Comparison of ENCODE assay signal across 10 cellular contexts in the genomic region with DNA sequence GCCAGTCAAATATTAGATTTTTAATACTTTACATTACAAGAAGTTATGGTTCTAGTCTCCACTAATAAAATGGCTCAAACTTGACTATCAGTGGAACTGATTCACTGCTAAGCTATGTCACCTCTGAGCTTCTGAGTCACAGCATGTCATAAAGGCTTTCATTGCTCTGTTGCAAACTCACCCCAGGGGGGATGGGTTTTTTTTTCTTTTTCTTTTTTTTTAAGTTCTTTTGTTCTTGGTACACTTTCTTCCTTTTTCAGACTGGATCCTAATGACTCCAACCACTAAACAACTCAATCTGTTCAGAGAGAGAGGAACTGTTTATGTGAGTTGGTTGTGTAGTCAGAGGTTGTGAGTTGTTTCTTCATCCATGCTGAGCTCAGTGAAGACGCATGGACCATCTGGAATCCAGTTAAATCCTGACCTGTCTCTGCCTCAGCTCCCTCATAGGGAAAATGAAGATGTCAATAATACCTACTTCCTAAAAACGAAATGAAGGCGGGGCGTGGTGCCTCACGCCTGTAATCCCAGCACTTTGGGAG. TPM values are rescaled to one million over a fixed set of nuclear protein-coding genes. Genes with fewer than 3 reads are reported as not detected.
DNase-seq lines count a peak whose midpoint lies in the region; FAIRE-seq and TF ChIP-seq lines count a peak whose summit lies in the region.
"Had no signal": no experiment of that assay in that cellular context is flagged by ENCODE, and none has a peak within 500 bp of the region (broad histone marks: within the 10 kb centered on the region; RNA-seq: fewer than 3 reads in every experiment).

No MANE protein-coding gene starts in this region.

- H3K9me3 ChIP-seq in SK-N-SH, result no peaks in the 10 kb centered on the region
- H3K9me3 ChIP-seq in skeletal muscle tissue (ENCODE audit: control insufficient read depth in 3 of 3, low read length in 3 of 3), result no peaks in the 10 kb centered on the region

- no peaks in the 10 kb centered on the region for H4K20me1 ChIP-seq in SK-N-SH (ENCODE audit: insufficient read depth)

- H3K27me3 ChIP-seq in SK-N-SH (ENCODE audit: insufficient read depth) (no peaks in the 10 kb centered on the region), skeletal muscle tissue (ENCODE audit: control insufficient read depth in 3 of 3, insufficient read depth in 3 of 3, low read length in 3 of 3) (no peaks in the 10 kb centered on the region)

- TF ChIP-seq CTCF in SK-N-SH (IDR thresholded peaks at IDR 0.05), result no peak

- H3K36me3 ChIP-seq in SK-N-SH (replicated peaks in 1 of 2; ENCODE audit: control insufficient read depth in 1 of 2, insufficient read depth in 2 of 2, low read length in 1 of 2), result peaks cover 0 to 24% of the 10 kb centered on the region in 2 experiments
- H3K36me3 ChIP-seq in skeletal muscle tissue (ENCODE audit: control insufficient read depth in 3 of 3, insufficient read depth in 3 of 3, low read length in 3 of 3), result no peaks in the 10 kb centered on the region

- TF ChIP-seq EP300 in SK-N-SH (IDR thresholded peaks at IDR 0.05; ENCODE audit: borderline replicate concordance in 1 of 2, low read depth in 1 of 2, low read length in 1 of 2), result peak in 1 of 2 experiments; percentile 95; a peak in 2 of 4 replicates

- peak; percentile 45 for FAIRE-seq in H54 (lab: Jason Lieb, UNC)

- TF ChIP-seq POLR2A in H54 (IDR thresholded peaks at IDR 0.05; ENCODE audit: low read depth, low read length), result no peak

- H3K4me3 ChIP-seq in SK-N-SH (ENCODE audit: low read depth in 2 of 2, low read length in 1 of 2), result no peak overlapping the region
- no peak overlapping the region for H3K4me3 ChIP-seq in skeletal muscle tissue (ENCODE audit: low read length in 3 of 3)

- TF ChIP-seq RAD21 in SK-N-SH (IDR thresholded peaks at IDR 0.05; ENCODE audit: low read length), result no peak

- peaks cover 83% of the 10 kb centered on the region for H3F3A ChIP-seq in SK-N-SH (replicated peaks; ENCODE audit: insufficient read depth)

- peaks cover 83% of the 10 kb centered on the region for H3K79me2 ChIP-seq in SK-N-SH (ENCODE audit: insufficient read depth)

- no peak overlapping the region for H2AFZ ChIP-seq in SK-N-SH (ENCODE audit: low read depth)

- CTCF ChIA-PET in SK-N-SH (lab: Yijun Ruan, JAX), result interaction anchor here (0.8 to 8.8 kb wide), 4 partner anchors 11 to 900 kb away, joined by 3 to 92 read pairs (median 16); a partner anchor contains a TSS

- peak overlapping the region; percentile 49 for H3K4me2 ChIP-seq in SK-N-SH

- H3K9me2 ChIP-seq in SK-N-SH, result no peaks in the 10 kb centered on the region

- POLR2A ChIA-PET in SK-N-SH (lab: Yijun Ruan, JAX), result no interaction called here

- H3K9ac ChIP-seq in SK-N-SH (peak overlapping the region; percentile 72), skeletal muscle tissue (ENCODE audit: low read depth in 1 of 3, low read length in 3 of 3) (no peak overlapping the region)

- DNase-seq in H54 (ENCODE audit: insufficient read length, low spot score) (no peak), SK-N-SH (no peak), glomerular endothelial cell (ENCODE audit: extremely low read depth, low read depth, low spot score) (peak; percentile 93), NCI-H2081 treated with DMSO at 0.1 percent for 48 hours (lab: John Stamatoyannopoulos, UW) (no peak), NCI-H1105 treated with DMSO at 0.1 percent for 48 hours (lab: John Stamatoyannopoulos, UW) (no peak), DMS79 (lab: John Stamatoyannopoulos, UW) (no peak)
- no peak for DNase-seq in activated CD8-positive, alpha-beta memory T cell treated with anti-CD3 and anti-CD28 coated beads for 24 hours
- DNase-seq: activated CD4-positive, alpha-beta T cell treated with anti-CD3 and anti-CD28 coated beads for 48 hours; occipital lobe had no signal

- H3K4me1 ChIP-seq in SK-N-SH (ENCODE audit: control insufficient read depth in 1 of 2, insufficient read depth in 2 of 2, low read depth in 1 of 2, low read length in 1 of 2), result peaks cover 14 to 62% of the 10 kb centered on the region in 2 experiments; a peak in 3 of 4 replicates
- H3K4me1 ChIP-seq in skeletal muscle tissue (ENCODE audit: control insufficient read depth in 3 of 3, insufficient read depth in 3 of 3, low read length in 3 of 3), result peaks cover 18 to 25% (median 22%) of the 10 kb centered on the region in 3 donors

- WGBS in SK-N-SH (ENCODE audit: low lambda C conversion rate), result 25% methylated on average over 5 of the region's 5 CpGs

- H3K27ac ChIP-seq in SK-N-SH (ENCODE audit: low read depth in 2 of 2, low read length in 1 of 2) (peak overlapping the region; percentile 54 to 99; a peak in 3 of 4 replicates), skeletal muscle tissue (ENCODE audit: low read depth, low read length) (peak overlapping the region; percentile 43)

TF ChIP-seq in SK-N-SH, 30 proteins besides CTCF, POLR2A, EP300 and RAD21 (continues in another document):
- TF ChIP-seq, protein P1, sequence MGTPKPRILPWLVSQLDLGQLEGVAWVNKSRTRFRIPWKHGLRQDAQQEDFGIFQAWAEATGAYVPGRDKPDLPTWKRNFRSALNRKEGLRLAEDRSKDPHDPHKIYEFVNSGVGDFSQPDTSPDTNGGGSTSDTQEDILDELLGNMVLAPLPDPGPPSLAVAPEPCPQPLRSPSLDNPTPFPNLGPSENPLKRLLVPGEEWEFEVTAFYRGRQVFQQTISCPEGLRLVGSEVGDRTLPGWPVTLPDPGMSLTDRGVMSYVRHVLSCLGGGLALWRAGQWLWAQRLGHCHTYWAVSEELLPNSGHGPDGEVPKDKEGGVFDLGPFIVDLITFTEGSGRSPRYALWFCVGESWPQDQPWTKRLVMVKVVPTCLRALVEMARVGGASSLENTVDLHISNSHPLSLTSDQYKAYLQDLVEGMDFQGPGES (IDR thresholded peaks at IDR 0.05; ENCODE audit: low read depth, low read length), result no peak
- TF ChIP-seq YY1 (IDR thresholded peaks at IDR 0.05; ENCODE audit: low read depth) (peak; percentile 53; the same call in 1 of the 2 replicates), POLR2AphosphoS5 (IDR thresholded peaks at IDR 0.05; ENCODE audit: low read depth, low read length) (peak; percentile 75; the same call in 1 of the 2 replicates), FOXJ3 (CRISPR knock-in tag; IDR thresholded peaks at IDR 0.05) (no peak), NFIC (IDR thresholded peaks at IDR 0.05; ENCODE audit: borderline replicate concordance) (peak; percentile 77; the same call in 1 of the 2 replicates), JUND (IDR thresholded peaks at IDR 0.05) (peak; percentile 99), FOXM1 (IDR thresholded peaks at IDR 0.05; ENCODE audit: low read depth) (0 out of 2 replicates have a peak, but pooled peaks have one; percentile 39), GATA2 (CRISPR knock-in tag; IDR thresholded peaks at IDR 0.05) (no peak), RXRA (IDR thresholded peaks at IDR 0.05; ENCODE audit: borderline replicate concordance, low read depth) (peak; percentile 86), TEAD4 (IDR thresholded peaks at IDR 0.05; ENCODE audit: borderline replicate concordance, insufficient read depth) (peak; percentile 91), MEF2A (IDR thresholded peaks at IDR 0.05; ENCODE audit: borderline replicate concordance, low read depth) (peak; percentile 46; the same call in 1 of the 2 replicates), TCF12 (IDR thresholded peaks at IDR 0.05) (peak; percentile 93)
- TF ChIP-seq, protein P2, sequence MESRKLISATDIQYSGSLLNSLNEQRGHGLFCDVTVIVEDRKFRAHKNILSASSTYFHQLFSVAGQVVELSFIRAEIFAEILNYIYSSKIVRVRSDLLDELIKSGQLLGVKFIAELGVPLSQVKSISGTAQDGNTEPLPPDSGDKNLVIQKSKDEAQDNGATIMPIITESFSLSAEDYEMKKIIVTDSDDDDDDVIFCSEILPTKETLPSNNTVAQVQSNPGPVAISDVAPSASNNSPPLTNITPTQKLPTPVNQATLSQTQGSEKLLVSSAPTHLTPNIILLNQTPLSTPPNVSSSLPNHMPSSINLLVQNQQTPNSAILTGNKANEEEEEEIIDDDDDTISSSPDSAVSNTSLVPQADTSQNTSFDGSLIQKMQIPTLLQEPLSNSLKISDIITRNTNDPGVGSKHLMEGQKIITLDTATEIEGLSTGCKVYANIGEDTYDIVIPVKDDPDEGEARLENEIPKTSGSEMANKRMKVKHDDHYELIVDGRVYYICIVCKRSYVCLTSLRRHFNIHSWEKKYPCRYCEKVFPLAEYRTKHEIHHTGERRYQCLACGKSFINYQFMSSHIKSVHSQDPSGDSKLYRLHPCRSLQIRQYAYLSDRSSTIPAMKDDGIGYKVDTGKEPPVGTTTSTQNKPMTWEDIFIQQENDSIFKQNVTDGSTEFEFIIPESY (IDR thresholded peaks at IDR 0.05; ENCODE audit: borderline replicate concordance, low read depth), result peak; percentile 68; the same call in 1 of the 2 replicates
- TF ChIP-seq, protein P3, sequence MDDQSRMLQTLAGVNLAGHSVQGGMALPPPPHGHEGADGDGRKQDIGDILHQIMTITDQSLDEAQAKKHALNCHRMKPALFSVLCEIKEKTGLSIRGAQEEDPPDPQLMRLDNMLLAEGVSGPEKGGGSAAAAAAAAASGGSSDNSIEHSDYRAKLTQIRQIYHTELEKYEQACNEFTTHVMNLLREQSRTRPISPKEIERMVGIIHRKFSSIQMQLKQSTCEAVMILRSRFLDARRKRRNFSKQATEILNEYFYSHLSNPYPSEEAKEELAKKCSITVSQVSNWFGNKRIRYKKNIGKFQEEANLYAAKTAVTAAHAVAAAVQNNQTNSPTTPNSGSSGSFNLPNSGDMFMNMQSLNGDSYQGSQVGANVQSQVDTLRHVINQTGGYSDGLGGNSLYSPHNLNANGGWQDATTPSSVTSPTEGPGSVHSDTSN (IDR thresholded peaks at IDR 0.05), result peak; percentile 83
- TF ChIP-seq, protein P4, sequence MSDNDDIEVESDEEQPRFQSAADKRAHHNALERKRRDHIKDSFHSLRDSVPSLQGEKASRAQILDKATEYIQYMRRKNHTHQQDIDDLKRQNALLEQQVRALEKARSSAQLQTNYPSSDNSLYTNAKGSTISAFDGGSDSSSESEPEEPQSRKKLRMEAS (IDR thresholded peaks at IDR 0.05; ENCODE audit: low read depth), result peak; percentile 66

RNA-seq across cellular contexts. Expression of a gene that starts 11.0 kb away (rescaled TPM):
- 103 and 134 TPM in 2 replicates for polyA plus RNA-seq in SK-N-SH (2012; rRNA removed)
- polyA plus RNA-seq in SK-N-SH (2012; cell fraction: cytosol; rRNA removed), result 116 and 117 TPM in 2 replicates
- 121 and 175 TPM in 2 replicates for polyA plus RNA-seq in SK-N-SH (2012; cell fraction: nucleus; rRNA removed)
- 260 and 369 TPM in 2 replicates for total RNA-seq in glomerular endothelial cell
- total RNA-seq in skeletal muscle tissue, result 45.4 TPM

RNA-seq across cellular contexts. Expression of a gene that starts 25.2 kb away (rescaled TPM):
- polyA plus RNA-seq in SK-N-SH (2012; rRNA removed), result 9.8 and 11.3 TPM in 2 replicates
- 14.8 and 16.8 TPM in 2 replicates for polyA plus RNA-seq in SK-N-SH (2012; cell fraction: cytosol; rRNA removed)
- polyA plus RNA-seq in SK-N-SH (2012; cell fraction: nucleus; rRNA removed), result 3.9 and 8.0 TPM in 2 replicates
- total RNA-seq in glomerular endothelial cell (6.5 and 18.4 TPM in 2 replicates), skeletal muscle tissue (4.7 TPM)
